Comparison of ENCODE assay signal across 13 cellular contexts in the genomic region with DNA sequence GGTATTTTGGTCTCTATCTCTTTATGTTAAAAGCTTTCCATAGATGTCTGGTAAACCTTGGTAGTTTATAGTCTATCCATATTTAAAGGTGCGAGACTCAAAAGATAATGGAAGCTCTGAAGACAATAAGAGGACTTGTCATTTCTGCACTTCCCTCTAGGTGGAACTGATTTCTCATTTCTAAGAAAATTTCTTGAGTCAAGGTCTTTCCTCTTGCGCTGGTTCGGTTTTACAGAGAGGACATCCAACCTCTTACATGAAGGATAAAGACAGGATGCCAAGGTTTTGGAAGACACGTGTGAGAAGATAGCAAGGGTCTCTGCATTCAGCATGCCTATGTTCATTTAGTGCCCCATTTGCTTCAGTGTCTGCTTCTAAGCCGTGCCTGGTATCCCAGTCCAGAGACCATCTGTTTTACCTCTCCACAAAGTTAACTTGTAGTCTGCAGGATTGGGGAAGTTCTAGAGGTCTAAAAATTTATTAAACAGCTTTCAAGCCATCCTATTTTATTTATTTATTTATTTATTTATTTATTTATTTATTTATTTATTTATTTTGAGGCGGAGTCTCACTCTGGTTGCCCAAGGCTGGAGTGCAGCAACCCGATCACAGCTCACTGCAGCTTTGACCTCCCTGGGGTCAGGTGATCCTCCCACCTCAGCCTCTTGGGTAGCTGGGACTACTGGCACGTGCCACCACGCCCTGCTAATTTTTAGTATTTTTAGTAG. TPM values are rescaled to one million over a fixed set of nuclear protein-coding genes. Genes with fewer than 3 reads are reported as not detected.
DNase-seq lines count a peak whose midpoint lies in the region; ATAC-seq and TF ChIP-seq lines count a peak whose summit lies in the region.
"Had no signal": no experiment of that assay in that cellular context is flagged by ENCODE, and none has a peak within 500 bp of the region (broad histone marks: within the 10 kb centered on the region; RNA-seq: fewer than 3 reads in every experiment).

No MANE protein-coding gene starts in this region.

- H3K9me3 ChIP-seq in Caco-2 (no peaks in the 10 kb centered on the region), HCT116 (ENCODE audit: control insufficient read depth in 1 of 2, insufficient read depth in 1 of 2, low read depth in 1 of 2, low read length in 2 of 2) (no peaks in the 10 kb centered on the region), hepatocyte (ENCODE audit: low read depth) (no peaks in the 10 kb centered on the region)

- BruUV-seq in Caco-2 (replicated peaks; lab: Mats Ljungman, UMichigan) (no TSS peak), HCT116 (replicated peaks; lab: Mats Ljungman, UMichigan) (no TSS peak)

- ATAC-seq in HCT116 = no peak
- ATAC-seq: stimulated activated effector memory CD8-positive, alpha-beta T cell treated with anti-CD3 and anti-CD28 coated beads, Interleukin-12 subunit alpha, Interleukin-12 subunit beta, amount 100 ng/mL, for 72 hours had no signal

- H3K27ac Mint-ChIP-seq in Caco-2 (ENCODE audit: unreplicated experiment) = no peak overlapping the region
- no peak overlapping the region for H3K27ac Mint-ChIP-seq in activated T-helper 1 cell treated with anti-CD3 and anti-CD28 coated beads, Interleukin-12 subunit alpha, Interleukin-12 subunit beta, Interleukin-2, Interleukin-4 antibody, amounts not matched to agents 30 ng/mL and 10 ng/mL and 1 ng/mL, durations not matched to agents 14 hours and 24 hours and 36 hours
- H3K27ac Mint-ChIP-seq: activated naive CD8-positive, alpha-beta T cell treated with anti-CD3 and anti-CD28 coated beads for 36 hours; stimulated activated effector memory CD8-positive, alpha-beta T cell treated with anti-CD3 and anti-CD28 coated beads, Interleukin-12 subunit alpha, Interleukin-12 subunit beta, amount 100 ng/mL, for 72 hours had no signal

- no peaks in the 10 kb centered on the region for H3K9me2 ChIP-seq in HCT116 (ENCODE audit: insufficient read depth)
- no peaks in the 10 kb centered on the region for H3K9me2 ChIP-seq in hepatocyte (replicated peaks; ENCODE audit: insufficient read depth)

- POLR2A ChIA-PET in Caco-2 (lab: Charles Lee) = no interaction called here
- POLR2A ChIA-PET in HCT116 (lab: Charles Lee) = no interaction called here

- TF ChIP-seq CTCF in Caco-2 (IDR thresholded peaks at IDR 0.05; ENCODE audit: insufficient read depth in 1 of 2, low read depth in 1 of 2, low read length in 1 of 2, severe bottlenecking in 1 of 2, unreplicated experiment in 1 of 2) (peak; percentile 23 to 30), HCT116 (IDR thresholded peaks at IDR 0.05 in 2 of 3, conservative IDR thresholded peaks at IDR 0.05 in 1 of 3; ENCODE audit: borderline replicate concordance in 1 of 3, insufficient read depth in 1 of 3, low read depth in 2 of 3, low read length in 2 of 3) (peak in 2 of 3 experiments; percentile 18 to 49; a peak in 2 of 6 replicates), VCaP (conservative IDR thresholded peaks at IDR 0.05) (peak; percentile 44), hepatocyte (IDR thresholded peaks at IDR 0.05; ENCODE audit: poor library complexity) (peak; percentile 28), dorsolateral prefrontal cortex (IDR thresholded peaks at IDR 0.05 in 54 of 56, conservative IDR thresholded peaks at IDR 0.05 in 2 of 56; ENCODE audit: low read depth in 1 of 56, partially characterized antibody in 56 of 56) (peak in 2 of 56 donors; percentile 8 to 9)

- H3K9ac ChIP-seq in HCT116 (ENCODE audit: low read length) = no peak overlapping the region

- H4K20me1 ChIP-seq in HCT116 (ENCODE audit: insufficient read depth) = no peaks in the 10 kb centered on the region
- H4K20me1 ChIP-seq in hepatocyte (ENCODE audit: insufficient read depth, poor library complexity, severe bottlenecking) = no peaks in the 10 kb centered on the region

- CTCF ChIA-PET in Caco-2 (lab: Charles Lee) = interaction anchor here (1.0 kb wide), 1 partner anchor 590 kb away, joined by 3 read pairs; no protein-coding TSS in a partner anchor
- CTCF ChIA-PET in HCT116 (lab: Charles Lee) = interaction anchor here (1.1 kb wide), 1 partner anchor 41 kb away, joined by 3 read pairs; a partner anchor contains a TSS

- peak; percentile 28; the same call in 1 of the 2 replicates for TF ChIP-seq RAD21 in HCT116 (IDR thresholded peaks at IDR 0.05; ENCODE audit: low read depth)

- whole genome bisulfite sequencing in hepatocyte (ENCODE audit: low lambda C conversion rate, missing lambda C conversion rate) = 89% methylated on average over 9 of the region's 9 CpGs

- H3K4me3 Mint-ChIP-seq in Caco-2 (ENCODE audit: unreplicated experiment) = no peak overlapping the region
- H3K4me3 Mint-ChIP-seq in activated T-helper 1 cell treated with anti-CD3 and anti-CD28 coated beads, Interleukin-12 subunit alpha, Interleukin-12 subunit beta, Interleukin-2, Interleukin-4 antibody, amounts not matched to agents 30 ng/mL and 10 ng/mL and 1 ng/mL, durations not matched to agents 14 hours and 24 hours and 36 hours = no peak overlapping the region
- H3K4me3 Mint-ChIP-seq: activated naive CD8-positive, alpha-beta T cell treated with anti-CD3 and anti-CD28 coated beads for 36 hours; stimulated activated effector memory CD8-positive, alpha-beta T cell treated with anti-CD3 and anti-CD28 coated beads, Interleukin-12 subunit alpha, Interleukin-12 subunit beta, amount 100 ng/mL, for 72 hours had no signal

- no peaks in the 10 kb centered on the region for H3K9me3 Mint-ChIP-seq in Caco-2 (ENCODE audit: unreplicated experiment)
- no peaks in the 10 kb centered on the region for H3K9me3 Mint-ChIP-seq in activated T-helper 1 cell treated with anti-CD3 and anti-CD28 coated beads, Interleukin-12 subunit alpha, Interleukin-12 subunit beta, Interleukin-2, Interleukin-4 antibody, amounts not matched to agents 30 ng/mL and 10 ng/mL and 1 ng/mL, durations not matched to agents 14 hours and 24 hours and 36 hours
- H3K9me3 Mint-ChIP-seq: activated naive CD8-positive, alpha-beta T cell treated with anti-CD3 and anti-CD28 coated beads for 36 hours; stimulated activated effector memory CD8-positive, alpha-beta T cell treated with anti-CD3 and anti-CD28 coated beads, Interleukin-12 subunit alpha, Interleukin-12 subunit beta, amount 100 ng/mL, for 72 hours had no signal

- no peaks in the 10 kb centered on the region for H3K4me1 Mint-ChIP-seq in Caco-2 (ENCODE audit: low read depth, unreplicated experiment)
- H3K4me1 Mint-ChIP-seq in activated T-helper 1 cell treated with anti-CD3 and anti-CD28 coated beads, Interleukin-12 subunit alpha, Interleukin-12 subunit beta, Interleukin-2, Interleukin-4 antibody, amounts not matched to agents 30 ng/mL and 10 ng/mL and 1 ng/mL, durations not matched to agents 14 hours and 24 hours and 36 hours (ENCODE audit: low read depth) = no peaks in the 10 kb centered on the region
- H3K4me1 Mint-ChIP-seq: activated naive CD8-positive, alpha-beta T cell treated with anti-CD3 and anti-CD28 coated beads for 36 hours; stimulated activated effector memory CD8-positive, alpha-beta T cell treated with anti-CD3 and anti-CD28 coated beads, Interleukin-12 subunit alpha, Interleukin-12 subunit beta, amount 100 ng/mL, for 72 hours had no signal

- H3K4me1 ChIP-seq in Caco-2 = no peaks in the 10 kb centered on the region
- H3K4me1 ChIP-seq in HCT116 (ENCODE audit: control insufficient read depth in 1 of 2, insufficient read depth in 2 of 2, low read length in 2 of 2) = no peaks in the 10 kb centered on the region
- no peaks in the 10 kb centered on the region for H3K4me1 ChIP-seq in hepatocyte (ENCODE audit: insufficient read depth)

- H3K36me3 Mint-ChIP-seq in Caco-2 (ENCODE audit: insufficient read depth, unreplicated experiment) = peaks cover 55% of the 10 kb centered on the region
- peaks cover 17% of the 10 kb centered on the region for H3K36me3 Mint-ChIP-seq in activated T-helper 1 cell treated with anti-CD3 and anti-CD28 coated beads, Interleukin-12 subunit alpha, Interleukin-12 subunit beta, Interleukin-2, Interleukin-4 antibody, amounts not matched to agents 30 ng/mL and 10 ng/mL and 1 ng/mL, durations not matched to agents 14 hours and 24 hours and 36 hours (ENCODE audit: low read depth)

- H2AFZ ChIP-seq in HCT116 (ENCODE audit: low read depth, low read length, poor library complexity, severe bottlenecking) (no peak overlapping the region), hepatocyte (no peak overlapping the region)

- H3K27me3 ChIP-seq in Caco-2 (replicated peaks; ENCODE audit: control insufficient read depth, insufficient read depth, low read length) (no peaks in the 10 kb centered on the region), HCT116 (ENCODE audit: insufficient read depth, low read length) (no peaks in the 10 kb centered on the region), hepatocyte (no peaks in the 10 kb centered on the region), dorsolateral prefrontal cortex (no peaks in the 10 kb centered on the region)

- intact Hi-C loops in Caco-2 (cut with micrococcal nuclease; ENCODE audit: unreplicated experiment) = no loop called here
- intact Hi-C loops in HCT116 (cut with micrococcal nuclease) = no loop called here
- intact Hi-C loops in activated T-helper 1 cell treated with anti-CD3 and anti-CD28 coated beads, Interleukin-12 subunit alpha, Interleukin-12 subunit beta, Interleukin-2, Interleukin-4 antibody, amounts not matched to agents 30 ng/mL and 10 ng/mL and 1 ng/mL, durations not matched to agents 14 hours and 24 hours and 36 hours (cut with micrococcal nuclease) = no loop called here
- intact Hi-C loops in dorsolateral prefrontal cortex (cut with DNase I) = no loop called here

- no peak overlapping the region for H3K4me2 ChIP-seq in HCT116 (ENCODE audit: low read length)
- H3K4me2 ChIP-seq in hepatocyte = no peak overlapping the region

- H3K4me3 ChIP-seq in Caco-2 (ENCODE audit: low read depth, low read length) (no peak overlapping the region), HCT116 (replicated peaks in 1 of 2; ENCODE audit: low read depth in 1 of 2, low read length in 2 of 2) (no peak overlapping the region), hepatocyte (no peak overlapping the region), dorsolateral prefrontal cortex (no peak overlapping the region)

- TF ChIP-seq POLR2A in HCT116 (IDR thresholded peaks at IDR 0.05; ENCODE audit: borderline replicate concordance, extremely low read depth, insufficient read depth, insufficient read length) = no peak

- H3K27ac ChIP-seq in HCT116 (ENCODE audit: low read depth, low read length) (no peak overlapping the region), VCaP (no peak overlapping the region), hepatocyte (no peak overlapping the region), dorsolateral prefrontal cortex (no peak overlapping the region)
- H3K27ac ChIP-seq: epithelial cell of prostate had no signal

- no peak for DNase-seq in Caco-2
- DNase-seq in HCT116 (ENCODE audit: low read depth, low spot score) = peak; percentile 10
- no peak for DNase-seq in hepatocyte (ENCODE audit: low spot score)
- DNase-seq in GM19238 (ENCODE audit: insufficient read length, low spot score) = no peak
- DNase-seq in activated T-helper 1 cell treated with anti-CD3 and anti-CD28 coated beads, Interleukin-12 subunit alpha, Interleukin-12 subunit beta, Interleukin-2, Interleukin-4 antibody, amounts not matched to agents 30 ng/mL and 10 ng/mL and 1 ng/mL, durations not matched to agents 14 hours and 24 hours and 36 hours (ENCODE audit: low spot score) = no peak
- no peak for DNase-seq in dorsolateral prefrontal cortex
- no peak for DNase-seq in DMS153 treated with DMSO at 0.1 percent for 48 hours (lab: John Stamatoyannopoulos, UW; ENCODE audit: unreplicated experiment)
- DNase-seq: activated CD4-positive, CD25-positive, alpha-beta regulatory T cell; activated naive CD8-positive, alpha-beta T cell treated with anti-CD3 and anti-CD28 coated beads for 36 hours; NCI-H774 had no signal

- H3K36me3 ChIP-seq in Caco-2 (ENCODE audit: control insufficient read depth, insufficient read depth, low read length) (peaks cover 1% of the 10 kb centered on the region; the same call in 1 of the 2 replicates), HCT116 (ENCODE audit: control insufficient read depth in 1 of 2, insufficient read depth in 2 of 2, low read length in 2 of 2) (peaks cover 2 to 11% of the 10 kb centered on the region in 2 experiments; a peak in 1 of 4 replicates), hepatocyte (replicated peaks; ENCODE audit: insufficient read depth, low read depth) (no peaks in the 10 kb centered on the region)

- no peaks in the 10 kb centered on the region for H3K27me3 Mint-ChIP-seq in Caco-2 (ENCODE audit: insufficient read depth, unreplicated experiment)
- no peaks in the 10 kb centered on the region for H3K27me3 Mint-ChIP-seq in activated T-helper 1 cell treated with anti-CD3 and anti-CD28 coated beads, Interleukin-12 subunit alpha, Interleukin-12 subunit beta, Interleukin-2, Interleukin-4 antibody, amounts not matched to agents 30 ng/mL and 10 ng/mL and 1 ng/mL, durations not matched to agents 14 hours and 24 hours and 36 hours (ENCODE audit: insufficient read depth)
- H3K27me3 Mint-ChIP-seq: activated naive CD8-positive, alpha-beta T cell treated with anti-CD3 and anti-CD28 coated beads for 36 hours had no signal

- H3K79me2 ChIP-seq in HCT116 (ENCODE audit: insufficient read depth, low read length) (no peaks in the 10 kb centered on the region), hepatocyte (no peaks in the 10 kb centered on the region)

- RAD21 ChIA-PET in HCT116 (lab: Charles Lee; ENCODE audit: low non-redundant PET in 1 of 2, low total read pairs in 2 of 2, uncharacterized antibody in 2 of 2, unreplicated experiment in 2 of 2) = no interaction called here

RNA-seq across cellular contexts. Expression of a gene that starts 41.6 kb away (rescaled TPM):
- total RNA-seq in Caco-2 (2022) = 119 and 123 TPM in 2 replicates
- 99.0 TPM for total RNA-seq in HCT116 (2021; ENCODE audit: unreplicated experiment)
- 75.5 and 78.2 TPM in 2 replicates for polyA plus RNA-seq in HCT116 (2012)
- total RNA-seq in hepatocyte = 98.3 and 104 TPM in 2 replicates
- 96.8 and 110 TPM in 2 replicates for polyA plus RNA-seq in hepatocyte
- total RNA-seq in activated T-helper 1 cell treated with anti-CD3 and anti-CD28 coated beads, Interleukin-12 subunit alpha, Interleukin-12 subunit beta, Interleukin-2, Interleukin-4 antibody, amounts not matched to agents 30 ng/mL and 10 ng/mL and 1 ng/mL, durations not matched to agents 14 hours and 24 hours and 36 hours = 60.9 and 63.4 TPM in 2 replicates
- 100 to 1,000 TPM in 118 of 120 experiments, 10 to 100 TPM in 2; 94.9 to 173 (median 136) TPM for total RNA-seq in dorsolateral prefrontal cortex

RNA-seq across cellular contexts. Expression of a gene that starts 45.3 kb away (rescaled TPM):
- 2.1 and 2.3 TPM in 2 replicates for total RNA-seq in Caco-2 (2022)
- total RNA-seq in HCT116 (2021; ENCODE audit: unreplicated experiment) = 0.05 TPM
- polyA plus RNA-seq in HCT116 (2012) = 0.01 TPM in 2 replicates
- 6.7 and 8.9 TPM in 2 replicates for total RNA-seq in hepatocyte
- 2.5 and 4.4 TPM in 2 replicates for polyA plus RNA-seq in hepatocyte
- 19.4 and 22.3 TPM in 2 replicates for total RNA-seq in activated T-helper 1 cell treated with anti-CD3 and anti-CD28 coated beads, Interleukin-12 subunit alpha, Interleukin-12 subunit beta, Interleukin-2, Interleukin-4 antibody, amounts not matched to agents 30 ng/mL and 10 ng/mL and 1 ng/mL, durations not matched to agents 14 hours and 24 hours and 36 hours
- total RNA-seq in dorsolateral prefrontal cortex = 10 to 100 TPM; 18.1 to 46.0 (median 28.5) TPM
